Comparison of ENCODE assay signal across 8 cellular contexts in genomic region chr12:63594828-63595227, GRCh38.
DNase-seq lines count a peak whose midpoint lies in the region; ATAC-seq and TF ChIP-seq lines count a peak whose summit lies in the region.
"Not testable (repeated sequence)": the region's sequence is repeated elsewhere in the genome, so short reads cannot be mapped to it uniquely, and the experiment has no call there.

No MANE protein-coding gene starts in this region.

- not testable (repeated sequence) for H3K27me3 Mint-ChIP-seq in H9 (ENCODE audit: low read depth); WTC11 (ENCODE audit: low read depth); endodermal cell (ENCODE audit: insufficient read depth)

- POLR2A ChIA-PET in PC-3 (lab: Charles Lee; ENCODE audit: unreplicated experiment); WTC11 (lab: Charles Lee): not testable (repeated sequence)

- CTCF ChIA-PET in PC-3 (lab: Charles Lee); WTC11 (lab: Charles Lee): not testable (repeated sequence)

- not testable (repeated sequence) for H3K23ac ChIP-seq in H9 (ENCODE audit: insufficient read length, low read depth, low read length)

- not testable (repeated sequence) for H3T11ph ChIP-seq in H9 (ENCODE audit: low read length)

- not testable (repeated sequence) for H3K14ac ChIP-seq in H9 (ENCODE audit: insufficient read depth, low read length)

- H2BK5ac ChIP-seq in H9 (ENCODE audit: insufficient read length, low read length): not testable (repeated sequence)

- not testable (repeated sequence) for TF ChIP-seq CTCF in H9 (conservative IDR thresholded peaks at IDR 0.05); PC-3 (conservative IDR thresholded peaks at IDR 0.05; ENCODE audit: low read depth, low read length); WTC11 (IDR thresholded peaks at IDR 0.05); endodermal cell (conservative IDR thresholded peaks at IDR 0.05); fibroblast of villous mesenchyme (IDR thresholded peaks at IDR 0.05; ENCODE audit: insufficient read depth, low read depth, low read length)

- H4K8ac ChIP-seq in H9 (replicated peaks; ENCODE audit: insufficient read length, low read depth, low read length): not testable (repeated sequence)

- not testable (repeated sequence) for H3K18ac ChIP-seq in H9 (ENCODE audit: insufficient read length, low read depth, low read length)

- ATAC-seq in PC-3: peak; percentile 99
- ATAC-seq in WTC11: not testable (repeated sequence)

- H3K4me3 ChIP-seq in PC-3 (ENCODE audit: low read length); endodermal cell (ENCODE audit: low read length); fibroblast of villous mesenchyme (ENCODE audit: low read depth, low read length): not testable (repeated sequence)

- not testable (repeated sequence) for H3K23me2 ChIP-seq in H9 (ENCODE audit: insufficient read length, low read depth, low read length, poor library complexity, severe bottlenecking)

- DNase-seq in A172 (ENCODE audit: low spot score) (peak; percentile 0), Daoy (ENCODE audit: low read depth) (peak; percentile 79), PC-3 (peak; percentile 75), endodermal cell (peak; percentile 68), fibroblast of villous mesenchyme (ENCODE audit: low read depth) (peak; percentile 16), left kidney (ENCODE audit: low read depth, low spot score) (peak; percentile 44)
- DNase-seq in H9; WTC11 (ENCODE audit: low spot score): not testable (repeated sequence)

- H3K4me2 ChIP-seq in H9 (ENCODE audit: insufficient read depth, insufficient read length, low read length); PC-3 (ENCODE audit: low read length): not testable (repeated sequence)

- H3K4me3 Mint-ChIP-seq in H9, WTC11, endodermal cell: not testable (repeated sequence)

- not testable (repeated sequence) for H4K20me1 ChIP-seq in H9 (ENCODE audit: control insufficient read depth, insufficient read depth, insufficient read length); PC-3 (ENCODE audit: low read length)

- no CpG with 5 or more reads among the region's 4 CpGs for WGBS in H9 (ENCODE audit: extremely low coverage, insufficient read length, low lambda C conversion rate)
- WGBS in endodermal cell (ENCODE audit: insufficient coverage in 1 of 2, insufficient read length in 1 of 2), 2 experiments: 40% methylated on average over 2 of the region's 4 CpGs; no CpG with 5 or more reads in 1 of the 2 experiments

- H2BK12ac ChIP-seq in H9 (ENCODE audit: insufficient read length, low read depth, low read length): not testable (repeated sequence)

- not testable (repeated sequence) for H3K9me3 ChIP-seq in H9 (ENCODE audit: control insufficient read depth, low read depth, low read length); PC-3 (ENCODE audit: low read length); endodermal cell (ENCODE audit: control insufficient read depth, low read length)

- H3K36me3 Mint-ChIP-seq in H9 (ENCODE audit: insufficient read depth in 1 of 3, low read depth in 3 of 3); WTC11; endodermal cell (ENCODE audit: low read depth): not testable (repeated sequence)

- H4K5ac ChIP-seq in H9 (ENCODE audit: insufficient read length, low read depth, low read length): not testable (repeated sequence)

- H3K56ac ChIP-seq in H9 (ENCODE audit: insufficient read length, low read depth, low read length): not testable (repeated sequence)

- not testable (repeated sequence) for BruUV-seq in PC-3 (replicated peaks; lab: Mats Ljungman, UMichigan)

- not testable (repeated sequence) for H3K36me3 ChIP-seq in PC-3 (ENCODE audit: low read depth, low read length); endodermal cell (ENCODE audit: control insufficient read depth, insufficient read depth, low read length)

- not testable (repeated sequence) for H2AK5ac ChIP-seq in H9 (ENCODE audit: insufficient read length, low read length)

- H2BK20ac ChIP-seq in H9 (ENCODE audit: low read depth, low read length, poor library complexity, severe bottlenecking): not testable (repeated sequence)

- not testable (repeated sequence) for H3K9ac ChIP-seq in H9 (ENCODE audit: extremely low read depth, insufficient read length, low read length); PC-3 (ENCODE audit: low read length); endodermal cell (ENCODE audit: extremely low read depth, low read length, poor library complexity, severe bottlenecking)

- not testable (repeated sequence) for H3F3A ChIP-seq in PC-3 (ENCODE audit: low read length, unreplicated experiment)

- intact Hi-C loops in PC-3 (cut with micrococcal nuclease): not testable (repeated sequence)

- not testable (repeated sequence) for H3K27me3 ChIP-seq in H9 (ENCODE audit: insufficient read depth, low read length); PC-3 (ENCODE audit: low read length); endodermal cell (ENCODE audit: control insufficient read depth, insufficient read depth, low read length, poor library complexity, severe bottlenecking)

- H3K4me1 Mint-ChIP-seq in H9, WTC11: not testable (repeated sequence)
- H3K4me1 Mint-ChIP-seq in endodermal cell: peaks cover 12% of the 10 kb centered on the region

- H3K9me3 Mint-ChIP-seq in H9, WTC11, endodermal cell: not testable (repeated sequence)

- H2BK120ac ChIP-seq in H9 (ENCODE audit: low read depth, low read length, poor library complexity, severe bottlenecking): not testable (repeated sequence)

- H3K79me1 ChIP-seq in H9 (ENCODE audit: insufficient read depth, low read depth, low read length, poor library complexity, severe bottlenecking): not testable (repeated sequence)

- H4K91ac ChIP-seq in H9 (ENCODE audit: insufficient read length, low read depth, low read length): not testable (repeated sequence)

- H3K27ac Mint-ChIP-seq in H9 (peak overlapping the region in 2 of 3 experiments; percentile 5 to 73; a peak in 1 of 7 replicates), WTC11 (peak overlapping the region; percentile 4; the same call in 1 of the 2 replicates)
- H3K27ac Mint-ChIP-seq in endodermal cell: not testable (repeated sequence)

- H3K4ac ChIP-seq in H9 (ENCODE audit: low read depth, low read length): not testable (repeated sequence)

- H3K9me2 ChIP-seq in PC-3 (replicated peaks; ENCODE audit: low read length): not testable (repeated sequence)

- not testable (repeated sequence) for H3K27ac ChIP-seq in H9 (ENCODE audit: insufficient read length, low read depth, low read length); PC-3 (ENCODE audit: low read length); endodermal cell (ENCODE audit: low read depth, low read length)

- H3K79me2 ChIP-seq in H9 (ENCODE audit: insufficient read depth, low read length); PC-3 (ENCODE audit: low read length): not testable (repeated sequence)

- H3K4me1 ChIP-seq in H9 (ENCODE audit: insufficient read depth, low read length); PC-3 (ENCODE audit: insufficient read depth, low read length); endodermal cell (ENCODE audit: control insufficient read depth, insufficient read depth, low read length): not testable (repeated sequence)

- not testable (repeated sequence) for H2AFZ ChIP-seq in H9 (ENCODE audit: low read length); PC-3 (ENCODE audit: low read length)

- not testable (repeated sequence) for H2BK15ac ChIP-seq in H9 (ENCODE audit: low read depth, low read length)
